18 cellular contexts compared by ENCODE assay signal in the genomic region with DNA sequence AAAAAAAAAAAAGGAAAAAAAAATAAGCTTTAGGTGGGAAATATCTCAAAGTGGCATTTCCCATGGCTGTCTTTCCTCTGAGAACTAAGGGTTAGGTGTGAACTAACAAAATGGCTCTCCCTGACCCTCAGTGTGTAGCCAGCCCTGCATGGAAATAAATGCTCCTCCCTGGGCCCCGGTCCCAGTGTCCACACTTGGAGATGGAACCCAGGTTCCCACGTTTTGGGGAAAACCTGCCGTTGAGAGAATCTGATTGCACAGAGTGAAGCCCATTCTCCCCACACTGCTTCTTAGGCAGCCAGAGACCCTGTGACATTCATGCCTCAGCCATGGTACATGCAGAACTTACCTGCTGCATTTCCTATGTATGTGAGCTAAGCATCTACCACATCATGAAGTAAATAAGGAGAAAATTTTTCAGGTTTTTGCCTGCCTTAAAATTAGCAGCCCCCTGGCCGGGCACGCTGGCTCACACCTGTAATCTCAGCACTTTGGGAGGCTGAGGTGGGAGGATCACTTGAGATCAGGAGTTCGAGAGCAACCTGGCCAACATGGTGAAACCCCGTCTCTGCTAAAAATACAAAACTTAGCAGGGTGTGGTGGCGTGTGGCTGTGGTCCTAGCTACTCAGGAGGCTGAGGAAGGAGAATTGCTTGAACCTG. TPM values are rescaled to one million over a fixed set of nuclear protein-coding genes. Genes with fewer than 3 reads are reported as not detected.
DNase-seq lines count a peak whose midpoint lies in the region; ATAC-seq and TF ChIP-seq lines count a peak whose summit lies in the region.
"Had no signal": no experiment of that assay in that cellular context is flagged by ENCODE, and none has a peak within 500 bp of the region (broad histone marks: within the 10 kb centered on the region; RNA-seq: fewer than 3 reads in every experiment).

No MANE protein-coding gene starts in this region.

- H3K4me3 ChIP-seq in OCI-LY3 (ENCODE audit: low read length), result no peak overlapping the region
- H3K4me3 ChIP-seq: PC-9, SK-N-MC had no signal

- no peak overlapping the region for H3K9ac ChIP-seq in OCI-LY3 (ENCODE audit: low read length)

- H3K36me3 ChIP-seq in OCI-LY3 (replicated peaks; ENCODE audit: low read depth, low read length), result no peaks in the 10 kb centered on the region

- no peak overlapping the region for H2AFZ ChIP-seq in OCI-LY3 (ENCODE audit: low read depth, low read length)
- H2AFZ ChIP-seq: PC-9 had no signal

- no peaks in the 10 kb centered on the region for H3K9me3 ChIP-seq in OCI-LY3 (ENCODE audit: insufficient read depth, low read length)

- no peak for ATAC-seq in activated naive CD8-positive, alpha-beta T cell treated with anti-CD3 and anti-CD28 coated beads, Interleukin-2, amount 10 ng/mL, durations not matched to agents 7 days and 5 days (ENCODE audit: low read depth)
- no peak for ATAC-seq in naive B cell (ENCODE audit: low read depth in 2 of 2)
- ATAC-seq in GM18858 (IDR thresholded peaks at IDR 0.05; ENCODE audit: unreplicated experiment), result no peak
- ATAC-seq in left ventricle myocardium superior, result no peak
- no peak for ATAC-seq in HG03097 (IDR thresholded peaks at IDR 0.05; ENCODE audit: low FRiP score, unreplicated experiment)

- H3K4me2 ChIP-seq in OCI-LY3 (ENCODE audit: low read length), result 0 out of 2 replicates have a peak overlapping the region, but pooled peaks have one; percentile 11
- H3K4me2 ChIP-seq: PC-9 had no signal

- H3K9me3 Mint-ChIP-seq in activated naive CD8-positive, alpha-beta T cell treated with anti-CD3 and anti-CD28 coated beads, Interleukin-2, amount 10 ng/mL, durations not matched to agents 7 days and 5 days, result no peaks in the 10 kb centered on the region
- H3K9me3 Mint-ChIP-seq in activated naive CD8-positive, alpha-beta T cell treated with anti-CD3 and anti-CD28 coated beads for 36 hours, result no peaks in the 10 kb centered on the region
- H3K9me3 Mint-ChIP-seq in naive B cell, result no peaks in the 10 kb centered on the region
- H3K9me3 Mint-ChIP-seq: CD4-positive, alpha-beta T cell; H9 had no signal

- TF ChIP-seq CTCF in OCI-LY3 (IDR thresholded peaks at IDR 0.05; ENCODE audit: low read depth, low read length), result no peak

- H3K79me2 ChIP-seq in OCI-LY3 (ENCODE audit: low read length), result no peaks in the 10 kb centered on the region

- no peak for DNase-seq in activated naive CD8-positive, alpha-beta T cell treated with anti-CD3 and anti-CD28 coated beads, Interleukin-2, amount 10 ng/mL, durations not matched to agents 7 days and 5 days
- DNase-seq in activated naive CD8-positive, alpha-beta T cell treated with anti-CD3 and anti-CD28 coated beads for 36 hours, result no peak
- DNase-seq in naive B cell (no peak), CD1c-positive myeloid dendritic cell (ENCODE audit: extremely low spot score) (no peak), left ventricle myocardium superior (no peak)
- DNase-seq: Calu3; CD4-positive, alpha-beta T cell; H9; KBM-7; NCI-H1092; NCI-H1694 treated with DMSO at 0.1 percent for 48 hours; NCI-H446; NCI-H748 treated with DMSO at 0.1 percent for 48 hours; PC-9 had no signal

- H3K36me3 Mint-ChIP-seq in activated naive CD8-positive, alpha-beta T cell treated with anti-CD3 and anti-CD28 coated beads, Interleukin-2, amount 10 ng/mL, durations not matched to agents 7 days and 5 days, result peaks cover 3% of the 10 kb centered on the region
- no peaks in the 10 kb centered on the region for H3K36me3 Mint-ChIP-seq in activated naive CD8-positive, alpha-beta T cell treated with anti-CD3 and anti-CD28 coated beads for 36 hours
- H3K36me3 Mint-ChIP-seq in naive B cell, result no peaks in the 10 kb centered on the region

- POLR2A ChIA-PET in activated naive CD8-positive, alpha-beta T cell treated with anti-CD3 and anti-CD28 coated beads, Interleukin-2, amount 10 ng/mL, durations not matched to agents 7 days and 5 days (lab: Charles Lee), result interaction anchor here (0.6 to 1.1 kb wide), 2 partner anchors 31 to 202 kb away, joined by 3 to 4 read pairs; no protein-coding TSS in a partner anchor

- peak overlapping the region; percentile 25 for H3K4me3 Mint-ChIP-seq in activated naive CD8-positive, alpha-beta T cell treated with anti-CD3 and anti-CD28 coated beads, Interleukin-2, amount 10 ng/mL, durations not matched to agents 7 days and 5 days
- no peak overlapping the region for H3K4me3 Mint-ChIP-seq in activated naive CD8-positive, alpha-beta T cell treated with anti-CD3 and anti-CD28 coated beads for 36 hours
- peak overlapping the region; percentile 5 to 99 (median 93) for H3K4me3 Mint-ChIP-seq in naive B cell
- H3K4me3 Mint-ChIP-seq: CD4-positive, alpha-beta T cell; H9 had no signal

- peaks cover 52% of the 10 kb centered on the region for H3K4me1 ChIP-seq in OCI-LY3 (ENCODE audit: low read length)

- intact Hi-C loops in left ventricle myocardium superior (cut with micrococcal nuclease), result loop anchor here (10.0 kb wide), 1 partner anchor 65 kb away; no protein-coding TSS in a partner anchor

- no peaks in the 10 kb centered on the region for H4K20me1 ChIP-seq in OCI-LY3 (ENCODE audit: insufficient read depth, low read length)

- H3K27me3 Mint-ChIP-seq in activated naive CD8-positive, alpha-beta T cell treated with anti-CD3 and anti-CD28 coated beads, Interleukin-2, amount 10 ng/mL, durations not matched to agents 7 days and 5 days, result peaks cover 13% of the 10 kb centered on the region
- peaks cover 11% of the 10 kb centered on the region for H3K27me3 Mint-ChIP-seq in activated naive CD8-positive, alpha-beta T cell treated with anti-CD3 and anti-CD28 coated beads for 36 hours
- no peaks in the 10 kb centered on the region for H3K27me3 Mint-ChIP-seq in naive B cell

- no peak overlapping the region for H3K27ac ChIP-seq in OCI-LY3 (ENCODE audit: low read length)
- H3K27ac ChIP-seq: PC-9, SK-N-MC had no signal

- H3K27ac Mint-ChIP-seq in activated naive CD8-positive, alpha-beta T cell treated with anti-CD3 and anti-CD28 coated beads, Interleukin-2, amount 10 ng/mL, durations not matched to agents 7 days and 5 days, result peak overlapping the region; percentile 42
- H3K27ac Mint-ChIP-seq in activated naive CD8-positive, alpha-beta T cell treated with anti-CD3 and anti-CD28 coated beads for 36 hours, result no peak overlapping the region
- peak overlapping the region; percentile 74 to 99 (median 96) for H3K27ac Mint-ChIP-seq in naive B cell
- H3K27ac Mint-ChIP-seq: CD4-positive, alpha-beta T cell; H9 had no signal

- peaks cover 39% of the 10 kb centered on the region for H3K27me3 ChIP-seq in OCI-LY3 (ENCODE audit: low read depth, low read length)

- peaks cover 49% of the 10 kb centered on the region for H3K4me1 Mint-ChIP-seq in activated naive CD8-positive, alpha-beta T cell treated with anti-CD3 and anti-CD28 coated beads, Interleukin-2, amount 10 ng/mL, durations not matched to agents 7 days and 5 days
- H3K4me1 Mint-ChIP-seq in activated naive CD8-positive, alpha-beta T cell treated with anti-CD3 and anti-CD28 coated beads for 36 hours, result peaks cover 33% of the 10 kb centered on the region
- H3K4me1 Mint-ChIP-seq in naive B cell, result peaks cover 50 to 63% (median 61%) of the 10 kb centered on the region in 3 donors

RNA-seq across cellular contexts. Expression of a gene that starts 34.5 kb away (rescaled TPM):
- total RNA-seq in activated naive CD8-positive, alpha-beta T cell treated with anti-CD3 and anti-CD28 coated beads, Interleukin-2, amount 10 ng/mL, durations not matched to agents 7 days and 5 days, result not detected
- not detected for total RNA-seq in activated naive CD8-positive, alpha-beta T cell treated with anti-CD3 and anti-CD28 coated beads for 36 hours
- polyA plus RNA-seq in naive B cell (ENCODE audit: low read depth in 6 of 6), result not detected
- total RNA-seq in left ventricle myocardium superior, result not detected
- total RNA-seq: Calu3; CD4-positive, alpha-beta T cell; H9; PC-9 had no signal

RNA-seq across cellular contexts. Expression of a gene that starts 34.6 kb away (rescaled TPM):
- total RNA-seq in activated naive CD8-positive, alpha-beta T cell treated with anti-CD3 and anti-CD28 coated beads, Interleukin-2, amount 10 ng/mL, durations not matched to agents 7 days and 5 days, result 10 to 100 TPM; 64.8 to 65.8 TPM
- total RNA-seq in activated naive CD8-positive, alpha-beta T cell treated with anti-CD3 and anti-CD28 coated beads for 36 hours, result 10 to 100 TPM; 42.9 to 49.4 TPM
- 10 to 100 TPM in 4 of 6 donors, 1 to 10 TPM in 2; 8.7 to 15.4 (median 11.0) TPM for polyA plus RNA-seq in naive B cell (ENCODE audit: low read depth in 6 of 6)
- 25.9 TPM for total RNA-seq in left ventricle myocardium superior
